In genomic region chr18:3665780-3666525, GRCh38 we compare ENCODE assay signal across 8 cellular contexts.
DNase-seq lines count a peak whose midpoint lies in the region; ATAC-seq and TF ChIP-seq lines count a peak whose summit lies in the region.

No MANE protein-coding gene starts in this region.

- intact Hi-C loops in mucosa of descending colon (cut with DNase I, micrococcal nuclease), result loop anchor here (1.0 to 10.0 kb wide), 5 partner anchors 71 to 385 kb away; partner anchors contain the start of gene TGIF1 (in 1 of the 2)

- peak; percentile 86 for TF ChIP-seq CTCF in GM10248 (IDR thresholded peaks at IDR 0.05; ENCODE audit: control extremely low read depth, extremely low read depth, low read depth, missing control alignments)
- TF ChIP-seq CTCF in epithelial cell of proximal tubule (conservative IDR thresholded peaks at IDR 0.05; ENCODE audit: low read depth, low read length), result peak; percentile 95
- peak; percentile 88 for TF ChIP-seq CTCF in mucosa of descending colon (IDR thresholded peaks at IDR 0.05)

- H3K4me3 ChIP-seq in epithelial cell of proximal tubule (ENCODE audit: low read depth, low read length) (peak overlapping the region; percentile 24), mucosa of descending colon (no peak overlapping the region)

- CTCF ChIA-PET in GM10248 (lab: Yijun Ruan, JAX), result interaction anchor here (0.7 to 4.3 kb wide), 63 partner anchors 9 to 733 kb away, joined by 3 to 138 read pairs (median 4); partner anchors contain the start of genes MYL12A and MYL12B

- H3K9me3 ChIP-seq in mucosa of descending colon, result no peaks in the 10 kb centered on the region

- H3K4me1 ChIP-seq in mucosa of descending colon (ENCODE audit: low read depth), result peaks cover 24% of the 10 kb centered on the region

- POLR2A ChIA-PET in GM10248 (lab: Yijun Ruan, JAX), result no interaction called here

- no peaks in the 10 kb centered on the region for H3K36me3 ChIP-seq in mucosa of descending colon (ENCODE audit: low read depth)

- DNase-seq in GM10248 (ENCODE audit: extremely low spot score) (peak; percentile 71), HT-29 (ENCODE audit: low spot score) (peak; percentile 99), NOMO-1 treated with DMSO at 0.1 percent for 48 hours (lab: John Stamatoyannopoulos, UW; ENCODE audit: unreplicated experiment) (peak; percentile 52), epithelial cell of proximal tubule (ENCODE audit: low read depth) (peak; percentile 63), mucosa of descending colon (peak; percentile 79 to 88 (median 87))
- peak; percentile 77 for DNase-seq in activated CD8-positive, alpha-beta memory T cell treated with anti-CD3 and anti-CD28 coated beads, Interleukin-2, amount 50 U/mL, for 4 hours
- DNase-seq in stimulated activated CD8-positive, alpha-beta memory T cell treated with anti-CD3 and anti-CD28 coated beads, Interleukin-2, amount 100 ng/mL, for 1 hour (ENCODE audit: low read depth in 2 of 2), result peak; percentile 47 to 50

- ATAC-seq in mucosa of descending colon (peak; percentile 85), GM19463 (IDR thresholded peaks at IDR 0.05; ENCODE audit: unreplicated experiment) (no peak)

Comparison
In these comparisons a context has a peak if more than half of its experiments do, and no peak if none do; other contexts are left out.
1. DNase-seq: peak in every context shown above with its lines; median percentile 99 in HT-29; 87 in mucosa of descending colon; 77 in activated CD8-positive, alpha-beta memory T cell treated with anti-CD3 and anti-CD28 coated beads, Interleukin-2, amount 50 U/mL, for 4 hours; 71 in GM10248; 63 in epithelial cell of proximal tubule; 52 in NOMO-1 treated with DMSO at 0.1 percent for 48 hours; 48 in stimulated activated CD8-positive, alpha-beta memory T cell treated with anti-CD3 and anti-CD28 coated beads, Interleukin-2, amount 100 ng/mL, for 1 hour.